Comparison of ENCODE assay signal across 22 cellular contexts in the genomic region with DNA sequence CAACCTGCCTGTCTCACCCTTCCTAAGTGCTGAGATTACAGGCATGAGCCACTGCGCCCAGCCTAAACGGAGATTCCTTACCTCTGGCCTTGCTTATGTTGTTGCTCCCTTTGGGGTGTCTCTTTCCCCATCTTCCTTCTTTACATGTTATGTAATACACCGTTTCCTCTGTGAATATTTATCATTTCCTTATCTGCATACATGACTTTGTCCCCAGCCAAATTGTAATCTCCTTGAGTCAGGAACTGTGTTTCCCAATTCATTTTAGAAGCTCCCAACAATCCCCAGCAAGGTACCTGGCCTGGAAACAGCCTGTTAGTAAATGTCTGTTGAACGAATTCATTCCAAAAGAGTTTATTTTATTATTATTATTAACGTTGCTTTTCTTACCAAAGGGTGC.
"Had no signal": no experiment of that assay in that cellular context is flagged by ENCODE, and none has a peak within 500 bp of the region (broad histone marks: within the 10 kb centered on the region; RNA-seq: fewer than 3 reads in every experiment).

No MANE protein-coding gene starts in this region.

- H3K9me3 Mint-ChIP-seq: activated naive CD4-positive, alpha-beta T cell treated with anti-CD3 and anti-CD28 coated beads, Interleukin-2, amount 10 ng/mL, durations not matched to agents 7 days and 5 days; activated T-cell treated with anti-CD3 and anti-CD28 coated beads, Interleukin-2, amount 50 U/mL, for 24 hours; effector memory CD8-positive, alpha-beta T cell; nephron; stimulated activated naive B cell treated with anti-CD40 and anti-IgM and Interleukin-4, amounts not matched to agents 10 μg/mL and 1 μg/mL and 100 μg/mL, for 72 hours had no signal

- H3K27ac Mint-ChIP-seq: activated naive CD4-positive, alpha-beta T cell treated with anti-CD3 and anti-CD28 coated beads, Interleukin-2, amount 10 ng/mL, durations not matched to agents 7 days and 5 days; activated T-cell treated with anti-CD3 and anti-CD28 coated beads, Interleukin-2, amount 50 U/mL, for 24 hours; effector memory CD8-positive, alpha-beta T cell; nephron; stimulated activated naive B cell treated with anti-CD40 and anti-IgM and Interleukin-4, amounts not matched to agents 10 μg/mL and 1 μg/mL and 100 μg/mL, for 72 hours had no signal

- ATAC-seq: effector memory CD8-positive, alpha-beta T cell; gastroesophageal sphincter; left cardiac atrium; left ventricle myocardium superior; stimulated activated naive B cell treated with anti-CD40 and anti-IgM and Interleukin-4, amounts not matched to agents 10 μg/mL and 1 μg/mL and 100 μg/mL, for 72 hours had no signal

- H3K4me3 Mint-ChIP-seq: activated naive CD4-positive, alpha-beta T cell treated with anti-CD3 and anti-CD28 coated beads, Interleukin-2, amount 10 ng/mL, durations not matched to agents 7 days and 5 days; activated T-cell treated with anti-CD3 and anti-CD28 coated beads, Interleukin-2, amount 50 U/mL, for 24 hours; stimulated activated naive B cell treated with anti-CD40 and anti-IgM and Interleukin-4, amounts not matched to agents 10 μg/mL and 1 μg/mL and 100 μg/mL, for 72 hours had no signal

- H3K36me3 Mint-ChIP-seq: activated naive CD4-positive, alpha-beta T cell treated with anti-CD3 and anti-CD28 coated beads, Interleukin-2, amount 10 ng/mL, durations not matched to agents 7 days and 5 days; stimulated activated naive B cell treated with anti-CD40 and anti-IgM and Interleukin-4, amounts not matched to agents 10 μg/mL and 1 μg/mL and 100 μg/mL, for 72 hours had no signal

- DNase-seq: activated CD4-positive, alpha-beta T cell treated with anti-CD3 and anti-CD28 coated beads for 4 hours; activated CD4-positive, alpha-beta T cell treated with anti-CD3 and anti-CD28 coated beads, Interleukin-2, amount 50 U/mL, for 4 hours; activated CD8-positive, alpha-beta memory T cell treated with anti-CD3 and anti-CD28 coated beads, Interleukin-2, amount 50 U/mL, for 48 hours; activated gamma-delta T cell; activated naive CD4-positive, alpha-beta T cell treated with anti-CD3 and anti-CD28 coated beads, Interleukin-2, amount 10 ng/mL, durations not matched to agents 7 days and 5 days; activated T-cell treated with anti-CD3 and anti-CD28 coated beads, Interleukin-2, amount 50 U/mL, for 24 hours; amygdala; caudate nucleus; cortex of kidney; effector memory CD8-positive, alpha-beta T cell; erythroblast; left cardiac atrium; left ventricle myocardium superior; ovary; stimulated activated CD4-positive, alpha-beta T cell treated with anti-CD3 and anti-CD28 coated beads, Interleukin-15, amount 100 ng/mL, for 24 hours; stimulated activated CD4-positive, alpha-beta T cell treated with anti-CD3 and anti-CD28 coated beads, Interleukin-2, amount 100 ng/mL, for 24 hours; stimulated activated naive B cell treated with anti-CD40 and anti-IgM and Interleukin-4, amounts not matched to agents 10 μg/mL and 1 μg/mL and 100 μg/mL, for 72 hours; stomach; thyroid gland; upper lobe of left lung had no signal
